In genomic region chr5:93120048-93120447, GRCh38 we compare ENCODE assay signal across 31 cellular contexts.
"Had no signal": no experiment of that assay in that cellular context is flagged by ENCODE, and none has a peak within 500 bp of the region (broad histone marks: within the 10 kb centered on the region; RNA-seq: fewer than 3 reads in every experiment).

No MANE protein-coding gene starts in this region.

- H3K36me3 ChIP-seq: ascending aorta, breast epithelium, Peyer's patch had no signal

- H3K27me3 Mint-ChIP-seq: activated CD4-positive, alpha-beta T cell treated with anti-CD3 and anti-CD28 coated beads, Interleukin-2, amount 10 ng/mL, durations not matched to agents 24 days and 14 days; activated naive CD4-positive, alpha-beta T cell treated with anti-CD3 and anti-CD28 coated beads, Interleukin-2, amount 50 U/mL, for 24 hours; activated naive CD8-positive, alpha-beta T cell treated with anti-CD3 and anti-CD28 coated beads, Interleukin-2, amount 10 ng/mL, durations not matched to agents 7 days and 5 days; activated T-cell treated with anti-CD3 and anti-CD28 coated beads, Interleukin-2, amount 50 U/mL, for 24 hours had no signal

- H3K9me3 ChIP-seq: ascending aorta, breast epithelium, Peyer's patch had no signal

- ATAC-seq: activated CD8-positive, alpha-beta T cell treated with anti-CD3 and anti-CD28 coated beads, Interleukin-2, amount 10 ng/mL, durations not matched to agents 7 days and 5 days; PC-3; Right ventricle myocardium inferior had no signal

- DNase-seq: activated CD4-positive, alpha-beta T cell treated with anti-CD3 and anti-CD28 coated beads, Interleukin-2, amount 10 ng/mL, durations not matched to agents 24 days and 14 days; activated CD4-positive, alpha-beta T cell treated with anti-CD3 and anti-CD28 coated beads, Interleukin-2, amount 50 U/mL, for 48 hours; activated CD4-positive, CD25-positive, alpha-beta regulatory T cell; activated CD8-positive, alpha-beta T cell treated with anti-CD3 and anti-CD28 coated beads, Interleukin-2, amount 10 ng/mL, durations not matched to agents 7 days and 5 days; activated naive CD4-positive, alpha-beta T cell treated with Interleukin-2 at 50 U/mL for 16 hours; activated naive CD8-positive, alpha-beta T cell treated with anti-CD3 and anti-CD28 coated beads, Interleukin-2, amount 10 ng/mL, durations not matched to agents 7 days and 5 days; activated T-cell treated with anti-CD3 and anti-CD28 coated beads, Interleukin-2, amount 50 U/mL, for 24 hours; amygdala; Karpas-422; MM.1S; MV-4-11; NCI-H1092; NCI-H1436 treated with DMSO at 0.1 percent for 48 hours; NCI-H1694 treated with DMSO at 0.1 percent for 48 hours; NCI-H2029; NCI-H345; NCI-H524 treated with DMSO at 0.1 percent for 48 hours; PC-3; Peyer's patch; SIG-M5; SW 1271; T-helper 1 cell; T-helper 2 cell; T-helper 9 cell had no signal

- H3K27me3 ChIP-seq: ascending aorta, breast epithelium, Peyer's patch had no signal

- H3K27ac ChIP-seq: ascending aorta, breast epithelium, Peyer's patch, RWPE1, VCaP had no signal

- H3K4me3 ChIP-seq: ascending aorta, breast epithelium, Peyer's patch had no signal

- H3K4me3 Mint-ChIP-seq: activated CD4-positive, alpha-beta T cell treated with anti-CD3 and anti-CD28 coated beads, Interleukin-2, amount 10 ng/mL, durations not matched to agents 24 days and 14 days; activated CD8-positive, alpha-beta T cell treated with anti-CD3 and anti-CD28 coated beads, Interleukin-2, amount 10 ng/mL, durations not matched to agents 7 days and 5 days; activated naive CD4-positive, alpha-beta T cell treated with anti-CD3 and anti-CD28 coated beads, Interleukin-2, amount 50 U/mL, for 24 hours; activated naive CD8-positive, alpha-beta T cell treated with anti-CD3 and anti-CD28 coated beads, Interleukin-2, amount 10 ng/mL, durations not matched to agents 7 days and 5 days; activated T-cell treated with anti-CD3 and anti-CD28 coated beads, Interleukin-2, amount 50 U/mL, for 24 hours had no signal

- H3K4me1 ChIP-seq: ascending aorta, breast epithelium, Peyer's patch had no signal

- H3K9me3 Mint-ChIP-seq: activated CD4-positive, alpha-beta T cell treated with anti-CD3 and anti-CD28 coated beads, Interleukin-2, amount 10 ng/mL, durations not matched to agents 24 days and 14 days; activated naive CD4-positive, alpha-beta T cell treated with anti-CD3 and anti-CD28 coated beads, Interleukin-2, amount 50 U/mL, for 24 hours; activated T-cell treated with anti-CD3 and anti-CD28 coated beads, Interleukin-2, amount 50 U/mL, for 24 hours; activated T-helper 2 cell treated with anti-CD3 and anti-CD28 coated beads, Interferon-gamma antibody, Interleukin-2, Interleukin-4, amounts not matched to agents 10 μg/mL and 5 μg/mL and 100 μg/mL, durations not matched to agents 14 hours and 24 hours and 36 hours had no signal

- H3K4me1 Mint-ChIP-seq: activated CD4-positive, alpha-beta T cell treated with anti-CD3 and anti-CD28 coated beads, Interleukin-2, amount 10 ng/mL, durations not matched to agents 24 days and 14 days; activated naive CD4-positive, alpha-beta T cell treated with anti-CD3 and anti-CD28 coated beads, Interleukin-2, amount 50 U/mL, for 24 hours; activated naive CD8-positive, alpha-beta T cell treated with anti-CD3 and anti-CD28 coated beads, Interleukin-2, amount 10 ng/mL, durations not matched to agents 7 days and 5 days had no signal

- H3K27ac Mint-ChIP-seq: activated CD4-positive, alpha-beta T cell treated with anti-CD3 and anti-CD28 coated beads, Interleukin-2, amount 10 ng/mL, durations not matched to agents 24 days and 14 days; activated CD8-positive, alpha-beta T cell treated with anti-CD3 and anti-CD28 coated beads, Interleukin-2, amount 10 ng/mL, durations not matched to agents 7 days and 5 days; activated naive CD4-positive, alpha-beta T cell treated with anti-CD3 and anti-CD28 coated beads, Interleukin-2, amount 50 U/mL, for 24 hours; activated naive CD8-positive, alpha-beta T cell treated with anti-CD3 and anti-CD28 coated beads, Interleukin-2, amount 10 ng/mL, durations not matched to agents 7 days and 5 days; activated T-cell treated with anti-CD3 and anti-CD28 coated beads, Interleukin-2, amount 50 U/mL, for 24 hours; activated T-helper 2 cell treated with anti-CD3 and anti-CD28 coated beads, Interferon-gamma antibody, Interleukin-2, Interleukin-4, amounts not matched to agents 10 μg/mL and 5 μg/mL and 100 μg/mL, durations not matched to agents 14 hours and 24 hours and 36 hours had no signal

- H3K36me3 Mint-ChIP-seq: activated naive CD4-positive, alpha-beta T cell treated with anti-CD3 and anti-CD28 coated beads, Interleukin-2, amount 50 U/mL, for 24 hours; activated naive CD8-positive, alpha-beta T cell treated with anti-CD3 and anti-CD28 coated beads, Interleukin-2, amount 10 ng/mL, durations not matched to agents 7 days and 5 days had no signal
